ENCODE assay signal across 2 cellular contexts in the genomic region with DNA sequence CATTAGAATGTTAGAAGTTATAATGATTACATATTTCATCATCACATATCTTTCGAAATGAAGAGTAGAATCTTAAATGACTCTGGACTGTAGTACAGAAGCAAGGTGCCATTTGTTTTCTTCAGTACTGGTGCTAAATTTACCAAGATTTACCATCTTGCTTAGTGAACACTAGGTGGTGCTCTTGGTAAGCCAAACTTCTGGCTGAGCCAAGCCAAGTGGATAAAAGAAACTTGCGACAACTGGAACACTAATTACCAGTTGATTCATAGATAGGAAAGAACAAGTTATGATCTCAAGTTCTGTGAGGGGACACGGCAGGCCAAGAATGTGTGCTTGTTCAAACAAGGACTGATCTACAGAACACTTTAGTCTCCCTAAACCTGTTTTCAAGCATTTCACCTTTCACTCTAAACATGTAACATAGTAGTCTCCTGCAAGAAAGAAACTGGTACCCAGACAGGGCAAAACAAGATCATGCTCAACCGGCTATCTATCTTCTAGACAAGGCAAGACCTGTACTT.
A peak's percentile ranks its signal among the peaks of the same experiment; 100 is the strongest.
TF ChIP-seq lines count a peak whose summit lies in the region.

No MANE protein-coding gene starts in this region.

TF ChIP-seq in GM23338, 12 proteins besides CTCF, POLR2A, EP300 and RAD21 (continues in another document):
- TF ChIP-seq, protein P1, sequence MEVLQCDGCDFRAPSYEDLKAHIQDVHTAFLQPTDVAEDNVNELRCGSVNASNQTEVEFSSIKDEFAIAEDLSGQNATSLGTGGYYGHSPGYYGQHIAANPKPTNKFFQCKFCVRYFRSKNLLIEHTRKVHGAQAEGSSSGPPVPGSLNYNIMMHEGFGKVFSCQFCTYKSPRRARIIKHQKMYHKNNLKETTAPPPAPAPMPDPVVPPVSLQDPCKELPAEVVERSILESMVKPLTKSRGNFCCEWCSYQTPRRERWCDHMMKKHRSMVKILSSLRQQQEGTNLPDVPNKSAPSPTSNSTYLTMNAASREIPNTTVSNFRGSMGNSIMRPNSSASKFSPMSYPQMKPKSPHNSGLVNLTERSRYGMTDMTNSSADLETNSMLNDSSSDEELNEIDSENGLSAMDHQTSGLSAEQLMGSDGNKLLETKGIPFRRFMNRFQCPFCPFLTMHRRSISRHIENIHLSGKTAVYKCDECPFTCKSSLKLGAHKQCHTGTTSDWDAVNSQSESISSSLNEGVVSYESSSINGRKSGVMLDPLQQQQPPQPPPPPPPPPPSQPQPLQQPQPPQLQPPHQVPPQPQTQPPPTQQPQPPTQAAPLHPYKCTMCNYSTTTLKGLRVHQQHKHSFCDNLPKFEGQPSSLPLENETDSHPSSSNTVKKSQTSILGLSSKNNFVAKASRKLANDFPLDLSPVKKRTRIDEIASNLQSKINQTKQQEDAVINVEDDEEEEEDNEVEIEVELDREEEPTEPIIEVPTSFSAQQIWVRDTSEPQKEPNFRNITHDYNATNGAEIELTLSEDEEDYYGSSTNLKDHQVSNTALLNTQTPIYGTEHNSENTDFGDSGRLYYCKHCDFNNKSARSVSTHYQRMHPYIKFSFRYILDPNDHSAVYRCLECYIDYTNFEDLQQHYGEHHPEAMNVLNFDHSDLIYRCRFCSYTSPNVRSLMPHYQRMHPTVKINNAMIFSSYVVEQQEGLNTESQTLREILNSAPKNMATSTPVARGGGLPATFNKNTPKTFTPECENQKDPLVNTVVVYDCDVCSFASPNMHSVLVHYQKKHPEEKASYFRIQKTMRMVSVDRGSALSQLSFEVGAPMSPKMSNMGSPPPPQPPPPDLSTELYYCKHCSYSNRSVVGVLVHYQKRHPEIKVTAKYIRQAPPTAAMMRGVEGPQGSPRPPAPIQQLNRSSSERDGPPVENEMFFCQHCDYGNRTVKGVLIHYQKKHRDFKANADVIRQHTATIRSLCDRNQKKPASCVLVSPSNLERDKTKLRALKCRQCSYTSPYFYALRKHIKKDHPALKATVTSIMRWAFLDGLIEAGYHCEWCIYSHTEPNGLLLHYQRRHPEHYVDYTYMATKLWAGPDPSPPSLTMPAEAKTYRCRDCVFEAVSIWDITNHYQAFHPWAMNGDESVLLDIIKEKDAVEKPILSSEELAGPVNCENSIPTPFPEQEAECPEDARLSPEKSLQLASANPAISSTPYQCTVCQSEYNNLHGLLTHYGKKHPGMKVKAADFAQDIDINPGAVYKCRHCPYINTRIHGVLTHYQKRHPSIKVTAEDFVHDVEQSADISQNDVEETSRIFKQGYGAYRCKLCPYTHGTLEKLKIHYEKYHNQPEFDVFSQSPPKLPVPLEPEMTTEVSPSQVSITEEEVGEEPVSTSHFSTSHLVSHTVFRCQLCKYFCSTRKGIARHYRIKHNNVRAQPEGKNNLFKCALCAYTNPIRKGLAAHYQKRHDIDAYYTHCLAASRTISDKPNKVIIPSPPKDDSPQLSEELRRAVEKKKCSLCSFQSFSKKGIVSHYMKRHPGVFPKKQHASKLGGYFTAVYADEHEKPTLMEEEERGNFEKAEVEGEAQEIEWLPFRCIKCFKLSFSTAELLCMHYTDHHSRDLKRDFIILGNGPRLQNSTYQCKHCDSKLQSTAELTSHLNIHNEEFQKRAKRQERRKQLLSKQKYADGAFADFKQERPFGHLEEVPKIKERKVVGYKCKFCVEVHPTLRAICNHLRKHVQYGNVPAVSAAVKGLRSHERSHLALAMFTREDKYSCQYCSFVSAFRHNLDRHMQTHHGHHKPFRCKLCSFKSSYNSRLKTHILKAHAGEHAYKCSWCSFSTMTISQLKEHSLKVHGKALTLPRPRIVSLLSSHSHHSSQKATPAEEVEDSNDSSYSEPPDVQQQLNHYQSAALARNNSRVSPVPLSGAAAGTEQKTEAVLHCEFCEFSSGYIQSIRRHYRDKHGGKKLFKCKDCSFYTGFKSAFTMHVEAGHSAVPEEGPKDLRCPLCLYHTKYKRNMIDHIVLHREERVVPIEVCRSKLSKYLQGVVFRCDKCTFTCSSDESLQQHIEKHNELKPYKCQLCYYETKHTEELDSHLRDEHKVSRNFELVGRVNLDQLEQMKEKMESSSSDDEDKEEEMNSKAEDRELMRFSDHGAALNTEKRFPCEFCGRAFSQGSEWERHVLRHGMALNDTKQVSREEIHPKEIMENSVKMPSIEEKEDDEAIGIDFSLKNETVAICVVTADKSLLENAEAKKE (CRISPR knock-in tag; IDR thresholded peaks at IDR 0.05): no peak
- no peak for TF ChIP-seq NANOG (IDR thresholded peaks at IDR 0.05; ENCODE audit: borderline replicate concordance)
- TF ChIP-seq ZNF114 (CRISPR knock-in tag; IDR thresholded peaks at IDR 0.05): no peak
- TF ChIP-seq JUNB (IDR thresholded peaks at IDR 0.05; ENCODE audit: unreplicated experiment): no peak
- TF ChIP-seq, protein P2, sequence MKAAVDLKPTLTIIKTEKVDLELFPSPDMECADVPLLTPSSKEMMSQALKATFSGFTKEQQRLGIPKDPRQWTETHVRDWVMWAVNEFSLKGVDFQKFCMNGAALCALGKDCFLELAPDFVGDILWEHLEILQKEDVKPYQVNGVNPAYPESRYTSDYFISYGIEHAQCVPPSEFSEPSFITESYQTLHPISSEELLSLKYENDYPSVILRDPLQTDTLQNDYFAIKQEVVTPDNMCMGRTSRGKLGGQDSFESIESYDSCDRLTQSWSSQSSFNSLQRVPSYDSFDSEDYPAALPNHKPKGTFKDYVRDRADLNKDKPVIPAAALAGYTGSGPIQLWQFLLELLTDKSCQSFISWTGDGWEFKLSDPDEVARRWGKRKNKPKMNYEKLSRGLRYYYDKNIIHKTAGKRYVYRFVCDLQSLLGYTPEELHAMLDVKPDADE (IDR thresholded peaks at IDR 0.05): no peak
- no peak for TF ChIP-seq EZH2 (IDR thresholded peaks at IDR 0.05; ENCODE audit: low read depth, unreplicated experiment)
- TF ChIP-seq ZNF331 (CRISPR knock-in tag; IDR thresholded peaks at IDR 0.05; ENCODE audit: low read depth): no peak
- no peak for TF ChIP-seq CREB1 (CRISPR knock-in tag; IDR thresholded peaks at IDR 0.05; ENCODE audit: low read depth)
- no peak for TF ChIP-seq STAT1 (IDR thresholded peaks at IDR 0.05; ENCODE audit: unreplicated experiment)
- TF ChIP-seq EZH2phosphoT487 (IDR thresholded peaks at IDR 0.05; ENCODE audit: unreplicated experiment): no peak

TF ChIP-seq in K562, 482 proteins besides CTCF, POLR2A, EP300 and RAD21 (continues in another document):
- TF ChIP-seq SOX6 (IDR thresholded peaks at IDR 0.05) (0 out of 2 replicates have a peak, but pooled peaks have one; percentile 29), CC2D1A (IDR thresholded peaks at IDR 0.05) (peak; percentile 74; the same call in 1 of the 2 replicates), GTF2F1 (IDR thresholded peaks at IDR 0.05; ENCODE audit: low read depth, low read length) (no peak), ESRRB (CRISPR knock-in tag; IDR thresholded peaks at IDR 0.05; ENCODE audit: borderline replicate concordance) (0 out of 2 replicates have a peak, but pooled peaks have one; percentile 23), LCOR (CRISPR knock-in tag; IDR thresholded peaks at IDR 0.05) (peak; percentile 38; the same call in 1 of the 2 replicates), ILF3 (IDR thresholded peaks at IDR 0.05; ENCODE audit: borderline replicate concordance) (no peak), FOXK2 (conservative IDR thresholded peaks at IDR 0.05 in 1 of 2, IDR thresholded peaks at IDR 0.05 in 1 of 2; ENCODE audit: low read depth in 2 of 2) (no peak), ESRRA (IDR thresholded peaks at IDR 0.05; ENCODE audit: borderline replicate concordance, low read depth) (peak; percentile 11; the same call in 1 of the 2 replicates)
- TF ChIP-seq, protein P3, sequence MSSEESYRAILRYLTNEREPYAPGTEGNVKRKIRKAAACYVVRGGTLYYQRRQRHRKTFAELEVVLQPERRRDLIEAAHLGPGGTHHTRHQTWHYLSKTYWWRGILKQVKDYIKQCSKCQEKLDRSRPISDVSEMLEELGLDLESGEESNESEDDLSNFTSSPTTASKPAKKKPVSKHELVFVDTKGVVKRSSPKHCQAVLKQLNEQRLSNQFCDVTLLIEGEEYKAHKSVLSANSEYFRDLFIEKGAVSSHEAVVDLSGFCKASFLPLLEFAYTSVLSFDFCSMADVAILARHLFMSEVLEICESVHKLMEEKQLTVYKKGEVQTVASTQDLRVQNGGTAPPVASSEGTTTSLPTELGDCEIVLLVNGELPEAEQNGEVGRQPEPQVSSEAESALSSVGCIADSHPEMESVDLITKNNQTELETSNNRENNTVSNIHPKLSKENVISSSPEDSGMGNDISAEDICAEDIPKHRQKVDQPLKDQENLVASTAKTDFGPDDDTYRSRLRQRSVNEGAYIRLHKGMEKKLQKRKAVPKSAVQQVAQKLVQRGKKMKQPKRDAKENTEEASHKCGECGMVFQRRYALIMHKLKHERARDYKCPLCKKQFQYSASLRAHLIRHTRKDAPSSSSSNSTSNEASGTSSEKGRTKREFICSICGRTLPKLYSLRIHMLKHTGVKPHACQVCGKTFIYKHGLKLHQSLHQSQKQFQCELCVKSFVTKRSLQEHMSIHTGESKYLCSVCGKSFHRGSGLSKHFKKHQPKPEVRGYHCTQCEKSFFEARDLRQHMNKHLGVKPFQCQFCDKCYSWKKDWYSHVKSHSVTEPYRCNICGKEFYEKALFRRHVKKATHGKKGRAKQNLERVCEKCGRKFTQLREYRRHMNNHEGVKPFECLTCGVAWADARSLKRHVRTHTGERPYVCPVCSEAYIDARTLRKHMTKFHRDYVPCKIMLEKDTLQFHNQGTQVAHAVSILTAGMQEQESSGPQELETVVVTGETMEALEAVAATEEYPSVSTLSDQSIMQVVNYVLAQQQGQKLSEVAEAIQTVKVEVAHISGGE (CRISPR knock-in tag; IDR thresholded peaks at IDR 0.05): no peak
- TF ChIP-seq, protein P4, sequence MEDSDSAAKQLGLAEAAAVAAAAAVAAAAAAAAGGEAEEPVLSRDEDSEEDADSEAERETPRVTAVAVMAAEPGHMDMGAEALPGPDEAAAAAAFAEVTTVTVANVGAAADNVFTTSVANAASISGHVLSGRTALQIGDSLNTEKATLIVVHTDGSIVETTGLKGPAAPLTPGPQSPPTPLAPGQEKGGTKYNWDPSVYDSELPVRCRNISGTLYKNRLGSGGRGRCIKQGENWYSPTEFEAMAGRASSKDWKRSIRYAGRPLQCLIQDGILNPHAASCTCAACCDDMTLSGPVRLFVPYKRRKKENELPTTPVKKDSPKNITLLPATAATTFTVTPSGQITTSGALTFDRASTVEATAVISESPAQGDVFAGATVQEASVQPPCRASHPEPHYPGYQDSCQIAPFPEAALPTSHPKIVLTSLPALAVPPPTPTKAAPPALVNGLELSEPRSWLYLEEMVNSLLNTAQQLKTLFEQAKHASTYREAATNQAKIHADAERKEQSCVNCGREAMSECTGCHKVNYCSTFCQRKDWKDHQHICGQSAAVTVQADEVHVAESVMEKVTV (CRISPR knock-in tag; IDR thresholded peaks at IDR 0.05): peak; percentile 94
- TF ChIP-seq, protein P5, sequence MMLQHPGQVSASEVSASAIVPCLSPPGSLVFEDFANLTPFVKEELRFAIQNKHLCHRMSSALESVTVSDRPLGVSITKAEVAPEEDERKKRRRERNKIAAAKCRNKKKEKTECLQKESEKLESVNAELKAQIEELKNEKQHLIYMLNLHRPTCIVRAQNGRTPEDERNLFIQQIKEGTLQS (IDR thresholded peaks at IDR 0.05): peak; percentile 91
- TF ChIP-seq, protein P5 (CRISPR knock-in tag; conservative IDR thresholded peaks at IDR 0.05): no peak
- TF ChIP-seq, protein P6, sequence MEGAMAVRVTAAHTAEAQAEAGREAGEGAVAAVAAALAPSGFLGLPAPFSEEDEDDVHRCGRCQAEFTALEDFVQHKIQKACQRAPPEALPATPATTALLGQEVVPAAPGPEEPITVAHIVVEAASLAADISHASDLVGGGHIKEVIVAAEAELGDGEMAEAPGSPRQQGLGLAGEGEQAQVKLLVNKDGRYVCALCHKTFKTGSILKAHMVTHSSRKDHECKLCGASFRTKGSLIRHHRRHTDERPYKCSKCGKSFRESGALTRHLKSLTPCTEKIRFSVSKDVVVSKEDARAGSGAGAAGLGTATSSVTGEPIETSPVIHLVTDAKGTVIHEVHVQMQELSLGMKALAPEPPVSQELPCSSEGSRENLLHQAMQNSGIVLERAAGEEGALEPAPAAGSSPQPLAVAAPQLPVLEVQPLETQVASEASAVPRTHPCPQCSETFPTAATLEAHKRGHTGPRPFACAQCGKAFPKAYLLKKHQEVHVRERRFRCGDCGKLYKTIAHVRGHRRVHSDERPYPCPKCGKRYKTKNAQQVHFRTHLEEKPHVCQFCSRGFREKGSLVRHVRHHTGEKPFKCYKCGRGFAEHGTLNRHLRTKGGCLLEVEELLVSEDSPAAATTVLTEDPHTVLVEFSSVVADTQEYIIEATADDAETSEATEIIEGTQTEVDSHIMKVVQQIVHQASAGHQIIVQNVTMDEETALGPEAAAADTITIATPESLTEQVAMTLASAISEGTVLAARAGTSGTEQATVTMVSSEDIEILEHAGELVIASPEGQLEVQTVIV (CRISPR knock-in tag; IDR thresholded peaks at IDR 0.05; ENCODE audit: borderline replicate concordance): peak; percentile 48; the same call in 1 of the 2 replicates
- TF ChIP-seq, protein P7, sequence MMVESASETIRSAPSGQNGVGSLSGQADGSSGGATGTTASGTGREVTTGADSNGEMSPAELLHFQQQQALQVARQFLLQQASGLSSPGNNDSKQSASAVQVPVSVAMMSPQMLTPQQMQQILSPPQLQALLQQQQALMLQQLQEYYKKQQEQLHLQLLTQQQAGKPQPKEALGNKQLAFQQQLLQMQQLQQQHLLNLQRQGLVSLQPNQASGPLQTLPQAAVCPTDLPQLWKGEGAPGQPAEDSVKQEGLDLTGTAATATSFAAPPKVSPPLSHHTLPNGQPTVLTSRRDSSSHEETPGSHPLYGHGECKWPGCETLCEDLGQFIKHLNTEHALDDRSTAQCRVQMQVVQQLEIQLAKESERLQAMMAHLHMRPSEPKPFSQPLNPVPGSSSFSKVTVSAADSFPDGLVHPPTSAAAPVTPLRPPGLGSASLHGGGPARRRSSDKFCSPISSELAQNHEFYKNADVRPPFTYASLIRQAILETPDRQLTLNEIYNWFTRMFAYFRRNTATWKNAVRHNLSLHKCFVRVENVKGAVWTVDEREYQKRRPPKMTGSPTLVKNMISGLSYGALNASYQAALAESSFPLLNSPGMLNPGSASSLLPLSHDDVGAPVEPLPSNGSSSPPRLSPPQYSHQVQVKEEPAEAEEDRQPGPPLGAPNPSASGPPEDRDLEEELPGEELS (CRISPR knock-in tag; IDR thresholded peaks at IDR 0.05; ENCODE audit: borderline replicate concordance): no peak
- TF ChIP-seq, protein P8, sequence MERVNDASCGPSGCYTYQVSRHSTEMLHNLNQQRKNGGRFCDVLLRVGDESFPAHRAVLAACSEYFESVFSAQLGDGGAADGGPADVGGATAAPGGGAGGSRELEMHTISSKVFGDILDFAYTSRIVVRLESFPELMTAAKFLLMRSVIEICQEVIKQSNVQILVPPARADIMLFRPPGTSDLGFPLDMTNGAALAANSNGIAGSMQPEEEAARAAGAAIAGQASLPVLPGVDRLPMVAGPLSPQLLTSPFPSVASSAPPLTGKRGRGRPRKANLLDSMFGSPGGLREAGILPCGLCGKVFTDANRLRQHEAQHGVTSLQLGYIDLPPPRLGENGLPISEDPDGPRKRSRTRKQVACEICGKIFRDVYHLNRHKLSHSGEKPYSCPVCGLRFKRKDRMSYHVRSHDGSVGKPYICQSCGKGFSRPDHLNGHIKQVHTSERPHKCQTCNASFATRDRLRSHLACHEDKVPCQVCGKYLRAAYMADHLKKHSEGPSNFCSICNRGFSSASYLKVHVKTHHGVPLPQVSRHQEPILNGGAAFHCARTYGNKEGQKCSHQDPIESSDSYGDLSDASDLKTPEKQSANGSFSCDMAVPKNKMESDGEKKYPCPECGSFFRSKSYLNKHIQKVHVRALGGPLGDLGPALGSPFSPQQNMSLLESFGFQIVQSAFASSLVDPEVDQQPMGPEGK (CRISPR knock-in tag; IDR thresholded peaks at IDR 0.05; ENCODE audit: borderline replicate concordance): 0 out of 2 replicates have a peak, but pooled peaks have one; percentile 33
